16 cellular contexts compared by ENCODE assay signal in genomic region chr2:127157114-127157513, GRCh38.
"Had no signal": no experiment of that assay in that cellular context is flagged by ENCODE, and none has a peak within 500 bp of the region (broad histone marks: within the 10 kb centered on the region; RNA-seq: fewer than 3 reads in every experiment).

No MANE protein-coding gene starts in this region.

- H2AFZ ChIP-seq: hepatocyte had no signal

- H3K4me3 ChIP-seq: body of pancreas, coronary artery, esophagus muscularis mucosa, hepatocyte, testis, upper lobe of right lung had no signal

- H3K27me3 ChIP-seq: body of pancreas, esophagus muscularis mucosa, hepatocyte, testis, upper lobe of right lung had no signal

- H3K9me3 ChIP-seq: body of pancreas, esophagus muscularis mucosa, testis, upper lobe of right lung had no signal

- H3K27ac ChIP-seq: body of pancreas, coronary artery, esophagus muscularis mucosa, hepatocyte, testis, upper lobe of right lung had no signal

- H3K79me2 ChIP-seq: hepatocyte had no signal

- ATAC-seq: activated CD4-positive, alpha-beta T cell treated with anti-CD3 and anti-CD28 coated beads for 36 hours; body of pancreas; T-helper 17 cell; upper lobe of right lung had no signal

- H3K4me3 Mint-ChIP-seq: activated CD4-positive, alpha-beta memory T cell treated with anti-CD3 and anti-CD28 coated beads for 36 hours; activated CD4-positive, alpha-beta T cell treated with anti-CD3 and anti-CD28 coated beads for 36 hours; activated naive CD8-positive, alpha-beta T cell; activated T-cell treated with anti-CD3 and anti-CD28 coated beads, Interleukin-2, amount 50 U/mL, for 24 hours; nephron progenitor cell; stimulated activated naive CD8-positive, alpha-beta T cell treated with anti-CD3 and anti-CD28 coated beads, Interleukin-15, amount 100 ng/mL, for 72 hours; T-helper 17 cell had no signal

- H3K27me3 Mint-ChIP-seq: activated CD4-positive, alpha-beta memory T cell treated with anti-CD3 and anti-CD28 coated beads for 36 hours; activated CD4-positive, alpha-beta T cell treated with anti-CD3 and anti-CD28 coated beads for 36 hours; activated naive CD8-positive, alpha-beta T cell; activated T-cell treated with anti-CD3 and anti-CD28 coated beads, Interleukin-2, amount 50 U/mL, for 24 hours; stimulated activated naive CD8-positive, alpha-beta T cell treated with anti-CD3 and anti-CD28 coated beads, Interleukin-15, amount 100 ng/mL, for 72 hours had no signal

- H3K4me1 Mint-ChIP-seq: activated CD4-positive, alpha-beta T cell treated with anti-CD3 and anti-CD28 coated beads for 36 hours; stimulated activated naive CD8-positive, alpha-beta T cell treated with anti-CD3 and anti-CD28 coated beads, Interleukin-15, amount 100 ng/mL, for 72 hours; T-helper 17 cell had no signal

- DNase-seq: activated CD4-positive, alpha-beta T cell treated with anti-CD3 and anti-CD28 coated beads for 36 hours; activated T-cell treated with anti-CD3 and anti-CD28 coated beads, Interleukin-2, amount 50 U/mL, for 24 hours; body of pancreas; central memory CD4-positive, alpha-beta T cell; effector CD4-positive, alpha-beta T cell; stimulated activated CD4-positive, alpha-beta T cell treated with anti-CD3 and anti-CD28 coated beads, Interleukin-4, amount 100 ng/mL, for 24 hours; stimulated activated naive CD8-positive, alpha-beta T cell treated with anti-CD3 and anti-CD28 coated beads, Interleukin-15, amount 100 ng/mL, for 72 hours; T-helper 17 cell; testis; upper lobe of right lung had no signal

- H3K4me1 ChIP-seq: body of pancreas, upper lobe of right lung had no signal

- H3K9me3 Mint-ChIP-seq: activated CD4-positive, alpha-beta memory T cell treated with anti-CD3 and anti-CD28 coated beads for 36 hours; activated T-cell treated with anti-CD3 and anti-CD28 coated beads, Interleukin-2, amount 50 U/mL, for 24 hours; stimulated activated naive CD8-positive, alpha-beta T cell treated with anti-CD3 and anti-CD28 coated beads, Interleukin-15, amount 100 ng/mL, for 72 hours had no signal

- H3K27ac Mint-ChIP-seq: activated CD4-positive, alpha-beta memory T cell treated with anti-CD3 and anti-CD28 coated beads for 36 hours; activated CD4-positive, alpha-beta T cell treated with anti-CD3 and anti-CD28 coated beads for 36 hours; activated naive CD8-positive, alpha-beta T cell; activated T-cell treated with anti-CD3 and anti-CD28 coated beads, Interleukin-2, amount 50 U/mL, for 24 hours; T-helper 17 cell had no signal

- H3K4me2 ChIP-seq: hepatocyte had no signal

- H3K36me3 Mint-ChIP-seq: activated CD4-positive, alpha-beta memory T cell treated with anti-CD3 and anti-CD28 coated beads for 36 hours had no signal

- H3K36me3 ChIP-seq: esophagus muscularis mucosa, upper lobe of right lung had no signal
